9 cellular contexts compared by ENCODE assay signal in genomic region chr3:16511561-16512434, GRCh38. TPM values are rescaled to one million over a fixed set of nuclear protein-coding genes. Genes with fewer than 3 reads are reported as not detected.
DNase-seq lines count a peak whose midpoint lies in the region; ATAC-seq and TF ChIP-seq lines count a peak whose summit lies in the region.
"Had no signal": no experiment of that assay in that cellular context is flagged by ENCODE, and none has a peak within 500 bp of the region (broad histone marks: within the 10 kb centered on the region; RNA-seq: fewer than 3 reads in every experiment).

No MANE protein-coding gene starts in this region.

- H3K27me3 ChIP-seq in gastroesophageal sphincter, result no peaks in the 10 kb centered on the region

- TF ChIP-seq POLR2A in GM15510 (IDR thresholded peaks at IDR 0.05; ENCODE audit: borderline replicate concordance, extremely low read depth, insufficient read length) (peak; percentile 61), gastroesophageal sphincter (IDR thresholded peaks at IDR 0.05) (no peak)

- H3K36me3 ChIP-seq in HEK293 (ENCODE audit: control insufficient read depth in 2 of 2, insufficient read depth in 1 of 2, low read length in 2 of 2) (no peaks in the 10 kb centered on the region), gastroesophageal sphincter (no peaks in the 10 kb centered on the region)
- H3K36me3 ChIP-seq: neutrophil had no signal

- POLR2A ChIA-PET in HEK293 (lab: Yijun Ruan, JAX), result interaction anchor here (1.1 kb wide), 1 partner anchor 53 kb away, joined by 3 read pairs; no protein-coding TSS in a partner anchor

- WGBS in gastroesophageal sphincter (ENCODE audit: low coverage in 1 of 2), 2 donors, result 14 to 37% methylated on average over 5 to 6 of the region's 11 CpGs

- TF ChIP-seq EP300 in gastroesophageal sphincter (IDR thresholded peaks at IDR 0.05), result no peak

- no peak overlapping the region for H3K4me3 ChIP-seq in HEK293 (ENCODE audit: low read depth, low read length)
- peak overlapping the region; percentile 66 to 88 for H3K4me3 ChIP-seq in gastroesophageal sphincter

- DNase-seq in NCI-H2029 treated with DMSO at 0.1 percent for 48 hours (lab: John Stamatoyannopoulos, UW), result peak; percentile 95
- DNase-seq in activated T-cell treated with anti-CD3 and anti-CD28 coated beads, Interleukin-2, amount 50 U/mL, for 48 hours, result peak; percentile 84 to 87
- DNase-seq in renal cortical epithelial cell (ENCODE audit: low read depth), result peak; percentile 52
- DNase-seq in NCI-H524 treated with DMSO at 0.1 percent for 48 hours (lab: John Stamatoyannopoulos, UW), result no peak
- DNase-seq in amniotic stem cell (lab: John Stamatoyannopoulos, UW), result no peak

- peak overlapping the region; percentile 83; the same call in 1 of the 2 replicates for H3K27ac ChIP-seq in HEK293 (ENCODE audit: extremely low read depth, low read depth, low read length)
- peak overlapping the region; percentile 74 to 96 (median 89) for H3K27ac ChIP-seq in gastroesophageal sphincter
- H3K27ac ChIP-seq: neutrophil had no signal

- peaks cover 50% of the 10 kb centered on the region for H3K4me1 ChIP-seq in HEK293 (ENCODE audit: control insufficient read depth, insufficient read depth, low read length)
- H3K4me1 ChIP-seq in gastroesophageal sphincter, result peaks cover 16 to 71% (median 35%) of the 10 kb centered on the region in 3 donors

- TF ChIP-seq CTCF in HEK293 (tag by site-specific recombination; IDR thresholded peaks at IDR 0.05) (no peak), gastroesophageal sphincter (IDR thresholded peaks at IDR 0.05) (no peak)

- no peaks in the 10 kb centered on the region for H3K9me3 ChIP-seq in HEK293 (ENCODE audit: control insufficient read depth, insufficient read depth, low read depth, low read length)
- H3K9me3 ChIP-seq in gastroesophageal sphincter, result no peaks in the 10 kb centered on the region
- H3K9me3 ChIP-seq: neutrophil had no signal

- CTCF ChIA-PET in HEK293 (lab: Yijun Ruan, JAX), result interaction anchor here (0.6 to 1.7 kb wide), 6 partner anchors 33 to 241 kb away, joined by 3 to 8 read pairs (median 4); no protein-coding TSS in a partner anchor

- peak; percentile 59 for ATAC-seq in gastroesophageal sphincter

TF ChIP-seq in HEK293, 187 proteins besides CTCF, POLR2A, EP300 and RAD21:
- TF ChIP-seq ZNF426 (tag by site-specific recombination; IDR thresholded peaks at IDR 0.05), result no peak
- TF ChIP-seq, protein P1, sequence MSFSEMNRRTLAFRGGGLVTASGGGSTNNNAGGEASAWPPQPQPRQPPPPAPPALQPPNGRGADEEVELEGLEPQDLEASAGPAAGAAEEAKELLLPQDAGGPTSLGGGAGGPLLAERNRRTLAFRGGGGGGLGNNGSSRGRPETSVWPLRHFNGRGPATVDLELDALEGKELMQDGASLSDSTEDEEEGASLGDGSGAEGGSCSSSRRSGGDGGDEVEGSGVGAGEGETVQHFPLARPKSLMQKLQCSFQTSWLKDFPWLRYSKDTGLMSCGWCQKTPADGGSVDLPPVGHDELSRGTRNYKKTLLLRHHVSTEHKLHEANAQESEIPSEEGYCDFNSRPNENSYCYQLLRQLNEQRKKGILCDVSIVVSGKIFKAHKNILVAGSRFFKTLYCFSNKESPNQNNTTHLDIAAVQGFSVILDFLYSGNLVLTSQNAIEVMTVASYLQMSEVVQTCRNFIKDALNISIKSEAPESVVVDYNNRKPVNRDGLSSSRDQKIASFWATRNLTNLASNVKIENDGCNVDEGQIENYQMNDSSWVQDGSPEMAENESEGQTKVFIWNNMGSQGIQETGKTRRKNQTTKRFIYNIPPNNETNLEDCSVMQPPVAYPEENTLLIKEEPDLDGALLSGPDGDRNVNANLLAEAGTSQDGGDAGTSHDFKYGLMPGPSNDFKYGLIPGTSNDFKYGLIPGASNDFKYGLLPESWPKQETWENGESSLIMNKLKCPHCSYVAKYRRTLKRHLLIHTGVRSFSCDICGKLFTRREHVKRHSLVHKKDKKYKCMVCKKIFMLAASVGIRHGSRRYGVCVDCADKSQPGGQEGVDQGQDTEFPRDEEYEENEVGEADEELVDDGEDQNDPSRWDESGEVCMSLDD (tag by site-specific recombination; IDR thresholded peaks at IDR 0.05), result no peak
- TF ChIP-seq ZNF311 (tag by site-specific recombination; IDR thresholded peaks at IDR 0.05; ENCODE audit: borderline replicate concordance), result no peak
- TF ChIP-seq ZNF600 (tag by site-specific recombination; IDR thresholded peaks at IDR 0.05), result peak; percentile 86
- TF ChIP-seq ZNF335 (tag by site-specific recombination; conservative IDR thresholded peaks at IDR 0.05), result peak; percentile 66; the same call in 1 of the 2 replicates
- peak; percentile 53 for TF ChIP-seq ZBTB17 (tag by site-specific recombination; IDR thresholded peaks at IDR 0.05)
- peak; percentile 26 for TF ChIP-seq PRDM6 (tag by site-specific recombination; IDR thresholded peaks at IDR 0.05)
- TF ChIP-seq HOXA7 (CRISPR knock-in tag; IDR thresholded peaks at IDR 0.05; ENCODE audit: borderline replicate concordance), result no peak
- no peak for TF ChIP-seq ZBTB8A (tag by site-specific recombination; IDR thresholded peaks at IDR 0.05)

RNA-seq across cellular contexts. Expression of gene RFTN1, which starts 1.7 kb away (rescaled TPM):
- total RNA-seq in gastroesophageal sphincter (100 to 1,000 TPM in 1 of 4 donors, 10 to 100 TPM in 3; 30.6 to 110 (median 68.2) TPM), renal cortical epithelial cell (43.2 and 46.7 TPM in 2 replicates)

Comparison
In these comparisons a context has a peak if more than half of its experiments do, and no peak if none do; other contexts are left out.
1. DNase-seq: peak in NCI-H2029 treated with DMSO at 0.1 percent for 48 hours (single experiment), activated T-cell treated with anti-CD3 and anti-CD28 coated beads, Interleukin-2, amount 50 U/mL, for 48 hours (2 of 2) and renal cortical epithelial cell (single experiment); none in NCI-H524 treated with DMSO at 0.1 percent for 48 hours (single experiment) and amniotic stem cell (single experiment).